25 cellular contexts compared by ENCODE assay signal in the genomic region with DNA sequence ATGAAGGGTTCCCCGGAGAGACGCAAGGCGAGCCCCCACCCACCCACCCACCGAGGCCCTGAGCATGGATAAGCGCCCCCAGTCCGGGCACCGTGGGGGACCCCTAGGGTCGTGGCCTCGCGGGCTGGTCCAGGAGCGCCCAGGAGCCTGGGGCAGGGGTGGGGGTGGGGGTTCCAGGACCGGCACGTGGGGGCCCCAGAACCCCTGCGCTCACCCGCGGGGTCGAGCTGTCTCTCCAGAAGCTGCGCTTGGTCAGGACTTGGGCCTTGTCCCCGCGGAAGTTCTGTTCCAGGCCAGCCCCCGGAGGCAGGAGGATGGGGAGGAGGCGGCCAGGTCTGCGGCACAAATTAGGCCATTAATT. TPM values are rescaled to one million over a fixed set of nuclear protein-coding genes. Genes with fewer than 3 reads are reported as not detected.
A peak's percentile ranks its signal among the peaks of the same experiment; 100 is the strongest.
DNase-seq lines count a peak whose midpoint lies in the region; ATAC-seq and TF ChIP-seq lines count a peak whose summit lies in the region.
"Had no signal": no experiment of that assay in that cellular context is flagged by ENCODE, and none has a peak within 500 bp of the region (broad histone marks: within the 10 kb centered on the region; RNA-seq: fewer than 3 reads in every experiment).

No MANE protein-coding gene starts in this region.

- H3K27ac ChIP-seq in GM23338 (ENCODE audit: low read depth) (no peak overlapping the region), hepatocyte (no peak overlapping the region)
- H3K27ac ChIP-seq: BLaER1 treated with 17β-estradiol and CSF1 and Interleukin-3, amounts not matched to agents 10 nM and 100 nM; Peyer's patch; SJCRH30 had no signal

- H3K9me3 ChIP-seq in hepatocyte (ENCODE audit: low read depth): no peaks in the 10 kb centered on the region
- H3K9me3 ChIP-seq: SJCRH30 had no signal

- H3K4me2 ChIP-seq in GM23338: peak overlapping the region; percentile 72
- peak overlapping the region; percentile 53 for H3K4me2 ChIP-seq in hepatocyte
- H3K4me2 ChIP-seq: BLaER1 treated with 17β-estradiol and CSF1 and Interleukin-3, amounts not matched to agents 10 nM and 100 nM had no signal

- no peak overlapping the region for H3K27ac Mint-ChIP-seq in GM23338
- no peak overlapping the region for H3K27ac Mint-ChIP-seq in HFFc6
- H3K27ac Mint-ChIP-seq in osteocyte (ENCODE audit: unreplicated experiment): no peak overlapping the region
- H3K27ac Mint-ChIP-seq: CD4-positive, alpha-beta memory T cell had no signal

- H2AFZ ChIP-seq in GM23338 (no peak overlapping the region), hepatocyte (no peak overlapping the region)

- peaks cover 20% of the 10 kb centered on the region for H3F3A ChIP-seq in GM23338 (replicated peaks; ENCODE audit: low read depth)

- H3K4me1 Mint-ChIP-seq in GM23338 (no peaks in the 10 kb centered on the region; the same call in 2 of the 3 replicates), HFFc6 (ENCODE audit: low read depth) (peaks cover 40% of the 10 kb centered on the region), osteocyte (ENCODE audit: unreplicated experiment) (peaks cover 8% of the 10 kb centered on the region)

- H3K79me2 ChIP-seq in GM23338 (replicated peaks; ENCODE audit: insufficient read depth) (no peaks in the 10 kb centered on the region), hepatocyte (no peaks in the 10 kb centered on the region)

- H3K27me3 ChIP-seq in GM23338 (ENCODE audit: insufficient read depth) (peaks cover 81% of the 10 kb centered on the region), hepatocyte (peaks cover 63% of the 10 kb centered on the region)
- H3K27me3 ChIP-seq: Peyer's patch, SJCRH30 had no signal

- TF ChIP-seq CTCF in GM23338 (conservative IDR thresholded peaks at IDR 0.05; ENCODE audit: low read depth in 2 of 2) (no peak), HFFc6 (IDR thresholded peaks at IDR 0.05) (no peak), hepatocyte (IDR thresholded peaks at IDR 0.05; ENCODE audit: poor library complexity) (no peak), osteocyte (IDR thresholded peaks at IDR 0.05) (no peak)

- no peak; the same call in none of the 3 replicates for ATAC-seq in GM23338

- H3K4me3 ChIP-seq in GM23338 (peak overlapping the region; percentile 49), hepatocyte (no peak overlapping the region)
- H3K4me3 ChIP-seq: BLaER1 treated with 17β-estradiol and CSF1 and Interleukin-3, amounts not matched to agents 10 nM and 100 nM; Peyer's patch; SJCRH30 had no signal

- H3K4me3 Mint-ChIP-seq in GM23338 (no peak overlapping the region), HFFc6 (peak overlapping the region; percentile 28; the same call in 1 of the 2 replicates), osteocyte (ENCODE audit: unreplicated experiment) (no peak overlapping the region)
- H3K4me3 Mint-ChIP-seq: CD4-positive, alpha-beta memory T cell had no signal

- DNase-seq in GM23338 (ENCODE audit: low spot score) (peak; percentile 36), HFFc6 (no peak), hepatocyte (ENCODE audit: low spot score) (no peak), osteocyte (ENCODE audit: extremely low spot score, unreplicated experiment) (peak; percentile 69), glomerular visceral epithelial cell (ENCODE audit: extremely low spot score) (no peak), D341Med (ENCODE audit: low spot score) (no peak)
- DNase-seq in activated naive CD4-positive, alpha-beta T cell treated with anti-CD3 and anti-CD28 coated beads, Interleukin-2, amount 50 U/mL, for 16 hours: no peak
- DNase-seq: ACHN; Calu3; CD4-positive, alpha-beta memory T cell; HCEC 1CT; Karpas-422; MV-4-11; NCI-H1105 treated with DMSO at 0.1 percent for 48 hours; NCI-H2029 treated with DMSO at 0.1 percent for 48 hours; NCI-H345; NCI-H524; NCI-H774; NK-92 treated with Interleukin-12 subunit alpha and Interleukin-12 subunit beta, amount 100 ng/mL, for 24 hours; Peyer's patch; SJCRH30 had no signal

- H4K20me1 ChIP-seq in GM23338 (replicated peaks; ENCODE audit: insufficient read depth) (peaks cover 8% of the 10 kb centered on the region; the same call in 1 of the 2 replicates), hepatocyte (ENCODE audit: insufficient read depth, poor library complexity, severe bottlenecking) (no peaks in the 10 kb centered on the region)
- H4K20me1 ChIP-seq: BLaER1 treated with 17β-estradiol and CSF1 and Interleukin-3, amounts not matched to agents 10 nM and 100 nM had no signal

- H3K36me3 Mint-ChIP-seq in GM23338 (ENCODE audit: low read depth) (peaks cover 46% of the 10 kb centered on the region), HFFc6 (ENCODE audit: low read depth) (peaks cover 30% of the 10 kb centered on the region), osteocyte (ENCODE audit: unreplicated experiment) (no peaks in the 10 kb centered on the region)
- H3K36me3 Mint-ChIP-seq: CD4-positive, alpha-beta memory T cell had no signal

- H3K4me1 ChIP-seq in GM23338 (ENCODE audit: insufficient read depth) (peaks cover 13% of the 10 kb centered on the region; the same call in 1 of the 2 replicates), hepatocyte (ENCODE audit: insufficient read depth) (no peaks in the 10 kb centered on the region)
- H3K4me1 ChIP-seq: BLaER1 treated with 17β-estradiol and CSF1 and Interleukin-3, amounts not matched to agents 10 nM and 100 nM; SJCRH30 had no signal

- no peaks in the 10 kb centered on the region for H3K9me2 ChIP-seq in GM23338 (ENCODE audit: insufficient read depth)
- no peaks in the 10 kb centered on the region for H3K9me2 ChIP-seq in hepatocyte (replicated peaks; ENCODE audit: insufficient read depth)

- WGBS in hepatocyte (ENCODE audit: low lambda C conversion rate, missing lambda C conversion rate): 0% methylated on average over 6 of the region's 23 CpGs

- peaks cover 80% of the 10 kb centered on the region for H3K9me3 Mint-ChIP-seq in GM23338
- no peaks in the 10 kb centered on the region for H3K9me3 Mint-ChIP-seq in HFFc6
- H3K9me3 Mint-ChIP-seq in osteocyte (ENCODE audit: unreplicated experiment): no peaks in the 10 kb centered on the region

- H3K27me3 Mint-ChIP-seq in GM23338 (ENCODE audit: insufficient read depth, low read depth, poor library complexity) (peaks cover 50% of the 10 kb centered on the region), HFFc6 (ENCODE audit: insufficient read depth) (peaks cover 6% of the 10 kb centered on the region), osteocyte (ENCODE audit: unreplicated experiment) (peaks cover 34% of the 10 kb centered on the region)

- H3K36me3 ChIP-seq in GM23338 (ENCODE audit: insufficient read depth): no peaks in the 10 kb centered on the region
- H3K36me3 ChIP-seq in hepatocyte (replicated peaks; ENCODE audit: insufficient read depth, low read depth): no peaks in the 10 kb centered on the region
- H3K36me3 ChIP-seq: BLaER1 treated with 17β-estradiol and CSF1 and Interleukin-3, amounts not matched to agents 10 nM and 100 nM; Peyer's patch; SJCRH30 had no signal

TF ChIP-seq in GM23338, 12 proteins besides CTCF, POLR2A, EP300 and RAD21 (continues in another document):
- no peak for TF ChIP-seq EZH2phosphoT487 (IDR thresholded peaks at IDR 0.05; ENCODE audit: unreplicated experiment)
- TF ChIP-seq, protein P1, sequence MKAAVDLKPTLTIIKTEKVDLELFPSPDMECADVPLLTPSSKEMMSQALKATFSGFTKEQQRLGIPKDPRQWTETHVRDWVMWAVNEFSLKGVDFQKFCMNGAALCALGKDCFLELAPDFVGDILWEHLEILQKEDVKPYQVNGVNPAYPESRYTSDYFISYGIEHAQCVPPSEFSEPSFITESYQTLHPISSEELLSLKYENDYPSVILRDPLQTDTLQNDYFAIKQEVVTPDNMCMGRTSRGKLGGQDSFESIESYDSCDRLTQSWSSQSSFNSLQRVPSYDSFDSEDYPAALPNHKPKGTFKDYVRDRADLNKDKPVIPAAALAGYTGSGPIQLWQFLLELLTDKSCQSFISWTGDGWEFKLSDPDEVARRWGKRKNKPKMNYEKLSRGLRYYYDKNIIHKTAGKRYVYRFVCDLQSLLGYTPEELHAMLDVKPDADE (IDR thresholded peaks at IDR 0.05): no peak

RNA-seq across cellular contexts. Expression of a gene that starts 11.2 kb away (rescaled TPM):
- not detected in 2 replicates for total RNA-seq in GM23338 (2014; rRNA removed; shearing (Covaris generic))
- 0.14 TPM in 1 of 2 replicates, not detected in the other for polyA plus RNA-seq in GM23338 (2016; fragmentation: Nextera tagmentation; extraction: Ambion mirVana)
- 10 to 100 TPM; 27.1 to 41.8 (median 28.6) TPM for total RNA-seq in HFFc6 (2021; fragmentation: NEBNext Ultra II Directional; extraction: Animal tissue kit (Norgen Biotek cat#: 25700))
- total RNA-seq in hepatocyte: 0.08 and 0.10 TPM in 2 replicates
- polyA plus RNA-seq in hepatocyte: not detected in 2 replicates
- total RNA-seq in osteocyte: 0.21 TPM in 1 of 2 replicates, not detected in the other
- total RNA-seq: Calu3; CD4-positive, alpha-beta memory T cell; Daoy; M059J; OCI-LY7; Peyer's patch; SJCRH30 had no signal
- polyA plus RNA-seq: CD4-positive, alpha-beta memory T cell had no signal

Comparison
In these comparisons a context has a peak if more than half of its experiments do, and no peak if none do; other contexts are left out.
1. DNase-seq: peak in GM23338 (single experiment) and osteocyte (single experiment); none in HFFc6 (single experiment), hepatocyte (single experiment), glomerular visceral epithelial cell (single experiment), activated naive CD4-positive, alpha-beta T cell treated with anti-CD3 and anti-CD28 coated beads, Interleukin-2, amount 50 U/mL, for 16 hours (single experiment) and D341Med (single experiment).
2. RNA of a gene that starts 11.2 kb away (total RNA-seq): 27.1 to 41.8 TPM in HFFc6; 0.08 to 0.10 TPM in hepatocyte, 0.21 TPM in osteocyte and not detected in GM23338; every median in the first group is over 10 times any median in the second.